ENCODE assay signal across 21 cellular contexts in genomic region chr11:114639440-114639839, GRCh38. TPM values are rescaled to one million over a fixed set of nuclear protein-coding genes. Genes with fewer than 3 reads are reported as not detected.
"Had no signal": no experiment of that assay in that cellular context is flagged by ENCODE, and none has a peak within 500 bp of the region (broad histone marks: within the 10 kb centered on the region; RNA-seq: fewer than 3 reads in every experiment).

No MANE protein-coding gene starts in this region.

RNA-seq across cellular contexts. Expression of gene NXPE2, which starts 38.9 kb away (rescaled TPM):
- total RNA-seq: activated CD4-positive, alpha-beta memory T cell treated with anti-CD3 and anti-CD28 coated beads for 36 hours; activated CD4-positive, alpha-beta T cell treated with anti-CD3 and anti-CD28 coated beads, Interleukin-2, amount 10 ng/mL, durations not matched to agents 24 days and 14 days; activated CD8-positive, alpha-beta memory T cell treated with anti-CD3 and anti-CD28 coated beads for 36 hours; activated CD8-positive, alpha-beta T cell treated with anti-CD3 and anti-CD28 coated beads for 36 hours; activated naive CD4-positive, alpha-beta T cell treated with anti-CD3 and anti-CD28 coated beads for 36 hours; activated naive CD4-positive, alpha-beta T cell treated with anti-CD3 and anti-CD28 coated beads, Interleukin-2, amount 50 U/mL, for 72 hours; activated naive CD8-positive, alpha-beta T cell treated with anti-CD3 and anti-CD28 coated beads for 36 hours; activated T-cell treated with anti-CD3 and anti-CD28 coated beads, Interleukin-2, amount 50 U/mL, for 4 hours; activated T-cell treated with anti-CD3 and anti-CD28 coated beads, Interleukin-2, amount 50 U/mL, for 72 hours; activated T-helper 1 cell treated with anti-CD3 and anti-CD28 coated beads, Interleukin-12 subunit alpha, Interleukin-12 subunit beta, Interleukin-2, Interleukin-4 antibody, amounts not matched to agents 30 ng/mL and 10 ng/mL and 1 ng/mL, durations not matched to agents 14 hours and 24 hours and 36 hours; activated T-helper 17 cell treated with anti-CD3 and anti-CD28 coated beads, Interleukin-2, amount 50 U/mL, for 72 hours; body of pancreas; T-helper 1 cell treated with Interleukin-12 subunit alpha and Interleukin-12 subunit beta and Interleukin-4 antibody, amounts not matched to agents 30 ng/mL and 1 ng/mL, for 36 hours; T-helper 17 cell; T-helper 2 cell treated with Interferon-gamma antibody and Interleukin-4, amounts not matched to agents 100 ng/mL and 5 ng/mL, for 36 hours had no signal
- polyA plus RNA-seq: adrenal gland, aorta had no signal

RNA-seq across cellular contexts. Expression of gene NXPE4, which starts 43.9 kb away (rescaled TPM):
- total RNA-seq: activated CD4-positive, alpha-beta memory T cell treated with anti-CD3 and anti-CD28 coated beads for 36 hours; activated CD4-positive, alpha-beta T cell treated with anti-CD3 and anti-CD28 coated beads, Interleukin-2, amount 10 ng/mL, durations not matched to agents 24 days and 14 days; activated CD8-positive, alpha-beta memory T cell treated with anti-CD3 and anti-CD28 coated beads for 36 hours; activated CD8-positive, alpha-beta T cell treated with anti-CD3 and anti-CD28 coated beads for 36 hours; activated naive CD4-positive, alpha-beta T cell treated with anti-CD3 and anti-CD28 coated beads for 36 hours; activated naive CD4-positive, alpha-beta T cell treated with anti-CD3 and anti-CD28 coated beads, Interleukin-2, amount 50 U/mL, for 72 hours; activated naive CD8-positive, alpha-beta T cell treated with anti-CD3 and anti-CD28 coated beads for 36 hours; activated T-cell treated with anti-CD3 and anti-CD28 coated beads, Interleukin-2, amount 50 U/mL, for 4 hours; activated T-cell treated with anti-CD3 and anti-CD28 coated beads, Interleukin-2, amount 50 U/mL, for 72 hours; activated T-helper 1 cell treated with anti-CD3 and anti-CD28 coated beads, Interleukin-12 subunit alpha, Interleukin-12 subunit beta, Interleukin-2, Interleukin-4 antibody, amounts not matched to agents 30 ng/mL and 10 ng/mL and 1 ng/mL, durations not matched to agents 14 hours and 24 hours and 36 hours; activated T-helper 17 cell treated with anti-CD3 and anti-CD28 coated beads, Interleukin-2, amount 50 U/mL, for 72 hours; adrenal gland; astrocyte; body of pancreas; cardiac septum; cerebellum; T-cell; T-helper 1 cell treated with Interleukin-12 subunit alpha and Interleukin-12 subunit beta and Interleukin-4 antibody, amounts not matched to agents 30 ng/mL and 1 ng/mL, for 36 hours; T-helper 17 cell; T-helper 2 cell treated with Interferon-gamma antibody and Interleukin-4, amounts not matched to agents 100 ng/mL and 5 ng/mL, for 36 hours had no signal
- polyA plus RNA-seq: adrenal gland had no signal
